In genomic region chr4:24403263-24403662, GRCh38 we compare ENCODE assay signal across 6 cellular contexts.
"Had no signal": no experiment of that assay in that cellular context is flagged by ENCODE, and none has a peak within 500 bp of the region (broad histone marks: within the 10 kb centered on the region; RNA-seq: fewer than 3 reads in every experiment).

No MANE protein-coding gene starts in this region.

- H3K4me3 Mint-ChIP-seq: IgD-negative memory B cell had no signal

- H3K27me3 Mint-ChIP-seq: IgD-negative memory B cell had no signal

- ATAC-seq: HepG2, K562 had no signal

- H3K27ac Mint-ChIP-seq: IgD-negative memory B cell had no signal

- H3K27ac ChIP-seq: HL-60 had no signal

- H3K4me1 Mint-ChIP-seq: IgD-negative memory B cell had no signal

- DNase-seq: IMR-90, KBM-7 had no signal

- H3K4me3 ChIP-seq: K562 had no signal
